Comparison of ENCODE assay signal across 18 cellular contexts in the genomic region with DNA sequence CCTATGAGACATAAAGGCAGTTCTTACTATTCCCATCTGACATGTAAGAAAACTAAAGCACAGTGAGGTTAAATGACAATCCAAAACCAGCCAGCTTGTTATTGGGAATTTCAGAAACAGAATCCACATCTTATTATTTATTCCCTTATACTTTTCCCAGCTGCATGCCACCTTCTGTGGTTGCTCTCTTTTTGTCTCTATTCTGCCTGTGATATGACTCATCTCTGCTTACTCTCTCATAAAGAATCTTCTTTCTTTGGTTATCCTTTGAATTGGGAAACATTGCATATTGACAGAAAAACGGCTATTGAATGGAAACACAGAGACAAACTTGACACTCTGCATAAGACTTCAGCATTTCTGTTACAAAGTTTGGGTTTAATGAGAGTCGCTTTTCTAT.
DNase-seq lines count a peak whose midpoint lies in the region; ATAC-seq and TF ChIP-seq lines count a peak whose summit lies in the region.
"Had no signal": no experiment of that assay in that cellular context is flagged by ENCODE, and none has a peak within 500 bp of the region (broad histone marks: within the 10 kb centered on the region; RNA-seq: fewer than 3 reads in every experiment).

No MANE protein-coding gene starts in this region.

- CTCF ChIA-PET in SK-N-SH (lab: Yijun Ruan, JAX), result interaction anchor here (1.4 kb wide), 1 partner anchor 106 kb away, joined by 4 read pairs; no protein-coding TSS in a partner anchor

- H3K4me1 ChIP-seq in GM23248 (ENCODE audit: insufficient read depth) (no peaks in the 10 kb centered on the region), RWPE2 (ENCODE audit: insufficient read depth, poor library complexity, severe bottlenecking) (no peaks in the 10 kb centered on the region), SK-N-SH (ENCODE audit: control insufficient read depth in 1 of 2, insufficient read depth in 2 of 2, low read depth in 1 of 2, low read length in 1 of 2) (no peaks in the 10 kb centered on the region)

- no peak overlapping the region for H3K27ac ChIP-seq in GM23248
- no peak overlapping the region for H3K27ac ChIP-seq in RWPE2 (ENCODE audit: poor library complexity, severe bottlenecking)
- no peak overlapping the region for H3K27ac ChIP-seq in SK-N-SH (ENCODE audit: low read depth in 2 of 2, low read length in 1 of 2)
- H3K27ac ChIP-seq: BLaER1 treated with 17β-estradiol and CSF1 and Interleukin-3, amounts not matched to agents 10 nM and 100 nM had no signal

- no peak overlapping the region for H3K9ac ChIP-seq in GM23248
- H3K9ac ChIP-seq in SK-N-SH, result no peak overlapping the region
- H3K9ac ChIP-seq: BLaER1 treated with 17β-estradiol and CSF1 and Interleukin-3, amounts not matched to agents 10 nM and 100 nM had no signal

- in situ Hi-C loops in GM23248 (cut with MboI), result no loop called here

- H4K20me1 ChIP-seq in GM23248 (ENCODE audit: insufficient read depth) (no peaks in the 10 kb centered on the region), SK-N-SH (ENCODE audit: insufficient read depth) (no peaks in the 10 kb centered on the region)
- H4K20me1 ChIP-seq: BLaER1 treated with 17β-estradiol and CSF1 and Interleukin-3, amounts not matched to agents 10 nM and 100 nM had no signal

- no peaks in the 10 kb centered on the region for H3K9me3 ChIP-seq in GM23248 (ENCODE audit: low read depth)
- no peaks in the 10 kb centered on the region for H3K9me3 ChIP-seq in RWPE2 (ENCODE audit: severe bottlenecking)
- H3K9me3 ChIP-seq in SK-N-SH, result no peaks in the 10 kb centered on the region
- H3K9me3 ChIP-seq: BLaER1 treated with 17β-estradiol and CSF1 and Interleukin-3, amounts not matched to agents 10 nM and 100 nM had no signal

- H3K27me3 ChIP-seq in GM23248 (replicated peaks; ENCODE audit: insufficient read depth) (no peaks in the 10 kb centered on the region), RWPE2 (ENCODE audit: insufficient read depth, poor library complexity, severe bottlenecking) (no peaks in the 10 kb centered on the region), SK-N-SH (ENCODE audit: insufficient read depth) (no peaks in the 10 kb centered on the region)
- H3K27me3 ChIP-seq: BLaER1 treated with 17β-estradiol and CSF1 and Interleukin-3, amounts not matched to agents 10 nM and 100 nM had no signal

- no peaks in the 10 kb centered on the region for H3F3A ChIP-seq in GM23248 (ENCODE audit: insufficient read depth)
- no peaks in the 10 kb centered on the region for H3F3A ChIP-seq in SK-N-SH (replicated peaks; ENCODE audit: insufficient read depth)

- H3K9me2 ChIP-seq in GM23248 (ENCODE audit: insufficient read depth) (no peaks in the 10 kb centered on the region), SK-N-SH (no peaks in the 10 kb centered on the region)

- H3K79me2 ChIP-seq in GM23248 (ENCODE audit: insufficient read depth) (no peaks in the 10 kb centered on the region), SK-N-SH (ENCODE audit: insufficient read depth) (no peaks in the 10 kb centered on the region)

- POLR2A ChIA-PET in SK-N-SH (lab: Yijun Ruan, JAX), result no interaction called here

- H3K4me2 ChIP-seq in GM23248 (ENCODE audit: unreplicated experiment), result no peak overlapping the region
- no peak overlapping the region for H3K4me2 ChIP-seq in SK-N-SH
- H3K4me2 ChIP-seq: BLaER1 treated with 17β-estradiol and CSF1 and Interleukin-3, amounts not matched to agents 10 nM and 100 nM had no signal

- H3K4me3 ChIP-seq in GM23248 (no peak overlapping the region), RWPE2 (ENCODE audit: severe bottlenecking) (no peak overlapping the region), SK-N-SH (ENCODE audit: low read depth in 2 of 2, low read length in 1 of 2) (no peak overlapping the region)
- H3K4me3 ChIP-seq: BLaER1 treated with 17β-estradiol and CSF1 and Interleukin-3, amounts not matched to agents 10 nM and 100 nM; K562 had no signal

- DNase-seq in GM23248, result peak; percentile 37
- DNase-seq in RWPE2 (ENCODE audit: low spot score), result no peak
- peak; percentile 9 for DNase-seq in iris pigment epithelial cell (ENCODE audit: low read depth)
- peak; percentile 36 for DNase-seq in renal cortical epithelial cell (ENCODE audit: low read depth)
- no peak for DNase-seq in stimulated activated CD4-positive, alpha-beta T cell treated with anti-CD3 and anti-CD28 coated beads, Interleukin-4, amount 100 ng/mL, for 4 hours
- no peak for DNase-seq in SK-N-SH
- DNase-seq: CD4-positive, alpha-beta T cell; NCI-H1048; NCI-H1417; NCI-H1694; NCI-H2029 treated with DMSO at 0.1 percent for 48 hours; NCI-H2227 treated with DMSO at 0.1 percent for 48 hours; NCI-H526 treated with DMSO at 0.1 percent for 48 hours; RPMI8226; SHP77 had no signal

- 36 to 45% methylated on average over 2 of the region's 2 CpGs for WGBS in GM23248 (ENCODE audit: low coverage in 1 of 2, low lambda C conversion rate in 2 of 2, missing lambda C conversion rate in 2 of 2), 2 experiments
- 33% methylated on average over 2 of the region's 2 CpGs for WGBS in SK-N-SH (ENCODE audit: low lambda C conversion rate)

- no peak for TF ChIP-seq RAD21 in SK-N-SH (IDR thresholded peaks at IDR 0.05; ENCODE audit: low read length)

- peak; percentile 57; the same call in 2 of the 3 replicates for ATAC-seq in RWPE2 (ENCODE audit: low read depth)
- no peak for ATAC-seq in GM19035 (IDR thresholded peaks at IDR 0.05; ENCODE audit: unreplicated experiment)
- ATAC-seq: K562 had no signal

- H2AFZ ChIP-seq in GM23248 (no peak overlapping the region), SK-N-SH (ENCODE audit: low read depth) (no peak overlapping the region)

- H3K36me3 ChIP-seq in GM23248 (ENCODE audit: low read depth) (no peaks in the 10 kb centered on the region), RWPE2 (ENCODE audit: low read depth) (no peaks in the 10 kb centered on the region), SK-N-SH (replicated peaks in 1 of 2; ENCODE audit: control insufficient read depth in 1 of 2, insufficient read depth in 2 of 2, low read length in 1 of 2) (no peaks in the 10 kb centered on the region)
- H3K36me3 ChIP-seq: BLaER1 treated with 17β-estradiol and CSF1 and Interleukin-3, amounts not matched to agents 10 nM and 100 nM had no signal

- no peak for TF ChIP-seq EP300 in SK-N-SH (IDR thresholded peaks at IDR 0.05; ENCODE audit: borderline replicate concordance in 1 of 2, low read depth in 1 of 2, low read length in 1 of 2)

- TF ChIP-seq CTCF in RWPE2 (IDR thresholded peaks at IDR 0.05; ENCODE audit: poor library complexity, severe bottlenecking), result no peak
- no peak for TF ChIP-seq CTCF in SK-N-SH (IDR thresholded peaks at IDR 0.05)

TF ChIP-seq in SK-N-SH, 30 proteins besides CTCF, POLR2A, EP300 and RAD21:
- TF ChIP-seq POLR2AphosphoS5 (IDR thresholded peaks at IDR 0.05; ENCODE audit: low read depth, low read length), result no peak
- no peak for TF ChIP-seq GABPA (IDR thresholded peaks at IDR 0.05; ENCODE audit: low read depth)

Comparison
In these comparisons a context has a peak if more than half of its experiments do, and no peak if none do; other contexts are left out.
1. DNase-seq: peak in GM23248 (single experiment), iris pigment epithelial cell (single experiment) and renal cortical epithelial cell (single experiment); none in RWPE2 (single experiment), stimulated activated CD4-positive, alpha-beta T cell treated with anti-CD3 and anti-CD28 coated beads, Interleukin-4, amount 100 ng/mL, for 4 hours (0 of 2) and SK-N-SH (single experiment).